Comparison of ENCODE assay signal across 20 cellular contexts in the genomic region with DNA sequence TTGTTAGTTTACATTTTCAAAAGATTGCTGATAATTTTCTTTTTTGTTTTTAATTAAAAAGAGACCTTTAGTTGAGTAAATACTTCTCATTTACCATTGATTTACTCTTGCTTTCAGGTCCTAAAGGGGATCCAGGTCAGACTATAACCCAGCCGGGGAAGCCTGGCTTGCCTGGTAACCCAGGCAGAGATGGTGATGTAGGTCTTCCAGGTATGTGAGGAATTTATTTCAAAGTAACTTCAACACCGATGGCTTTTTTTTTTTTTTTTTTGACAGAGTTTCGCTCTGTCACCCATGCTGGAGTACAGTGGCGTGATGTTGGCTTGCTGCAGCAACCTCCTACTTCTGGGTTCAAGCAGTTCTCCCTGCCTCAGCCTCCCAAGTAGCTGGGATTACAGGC.
DNase-seq lines count a peak whose midpoint lies in the region; ATAC-seq lines count a peak whose summit lies in the region.
"Had no signal": no experiment of that assay in that cellular context is flagged by ENCODE, and none has a peak within 500 bp of the region (broad histone marks: within the 10 kb centered on the region; RNA-seq: fewer than 3 reads in every experiment).

No MANE protein-coding gene starts in this region.

- H3K27ac ChIP-seq in aorta (ENCODE audit: low read depth in 1 of 2, low read length in 2 of 2): no peak overlapping the region
- H3K27ac ChIP-seq: HL-60 had no signal

- intact Hi-C loops in aorta (cut with DNase I): no loop called here
- intact Hi-C loops in Right ventricle myocardium superior (cut with DNase I): no loop called here

- H3K9me3 ChIP-seq in aorta (ENCODE audit: control insufficient read depth, low read length): no peaks in the 10 kb centered on the region

- no peaks in the 10 kb centered on the region for H3K4me1 Mint-ChIP-seq in naive thymus-derived CD8-positive, alpha-beta T cell

- no peak overlapping the region for H3K27ac Mint-ChIP-seq in naive thymus-derived CD8-positive, alpha-beta T cell
- H3K27ac Mint-ChIP-seq: CD4-positive, alpha-beta T cell had no signal

- peaks cover 0 to 2% (median 0%) of the 10 kb centered on the region in 5 donors for H3K27me3 Mint-ChIP-seq in naive thymus-derived CD8-positive, alpha-beta T cell
- H3K27me3 Mint-ChIP-seq: CD4-positive, alpha-beta T cell had no signal

- no peak overlapping the region for H3K4me3 Mint-ChIP-seq in naive thymus-derived CD8-positive, alpha-beta T cell
- H3K4me3 Mint-ChIP-seq: CD4-positive, alpha-beta T cell had no signal

- no peaks in the 10 kb centered on the region; the same call in 1 of the 2 replicates for H3K36me3 ChIP-seq in H7 (replicated peaks; ENCODE audit: control insufficient read depth, insufficient read depth, low read length)
- no peaks in the 10 kb centered on the region for H3K36me3 ChIP-seq in aorta (ENCODE audit: control insufficient read depth in 1 of 2, insufficient read depth in 2 of 2, low read length in 1 of 2)

- ATAC-seq in aorta (ENCODE audit: low FRiP score) (no peak), Right ventricle myocardium superior (ENCODE audit: poor library complexity) (no peak)
- no peak for ATAC-seq in naive thymus-derived CD8-positive, alpha-beta T cell
- ATAC-seq: GM12878, Panc1, SK-N-SH treated with all-trans-retinoic acid at 6 μM for 48 hours had no signal

- POLR2A ChIA-PET in naive thymus-derived CD8-positive, alpha-beta T cell (lab: Charles Lee): no interaction called here

- no peaks in the 10 kb centered on the region for H3K4me1 ChIP-seq in aorta (ENCODE audit: control insufficient read depth in 1 of 2, insufficient read depth in 2 of 2, low read length in 2 of 2)

- WGBS in aorta, 2 donors: 78 to 79% methylated on average over 4 of the region's 4 CpGs

- H3K27me3 ChIP-seq in H7 (ENCODE audit: control insufficient read depth, insufficient read depth, low read length) (no peaks in the 10 kb centered on the region), aorta (ENCODE audit: control insufficient read depth in 1 of 2, insufficient read depth in 2 of 2, low read length in 1 of 2) (no peaks in the 10 kb centered on the region)

- peaks cover 0 to 2% (median 0%) of the 10 kb centered on the region in 9 donors for H3K9me3 Mint-ChIP-seq in naive thymus-derived CD8-positive, alpha-beta T cell
- H3K9me3 Mint-ChIP-seq: CD4-positive, alpha-beta T cell had no signal

- H3K4me3 ChIP-seq in H7 (ENCODE audit: insufficient read depth, low read depth, low read length) (no peak overlapping the region), aorta (ENCODE audit: low read length in 2 of 2) (no peak overlapping the region)
- H3K4me3 ChIP-seq: GM12878 had no signal

- H3K36me3 Mint-ChIP-seq in naive thymus-derived CD8-positive, alpha-beta T cell: no peaks in the 10 kb centered on the region

- peak; percentile 2 for DNase-seq in H7
- peak; percentile 24 for DNase-seq in astrocyte of the hippocampus (ENCODE audit: low read depth, low spot score)
- DNase-seq in islet precursor cell: peak; percentile 85
- no peak for DNase-seq in inferior parietal cortex (ENCODE audit: extremely low spot score)
- no peak for DNase-seq in aorta
- DNase-seq in Right ventricle myocardium superior: no peak
- no peak for DNase-seq in naive thymus-derived CD8-positive, alpha-beta T cell
- DNase-seq: CD4-positive, alpha-beta T cell; COR-L47; DMS79; KBM-7; NCI-H1092 treated with DMSO at 0.1 percent for 48 hours; NCI-H1436 treated with DMSO at 0.1 percent for 48 hours; NCI-H1930; NCI-H510A; NK-92 treated with Interleukin-12 subunit alpha and Interleukin-12 subunit beta, amount 100 ng/mL, for 24 hours had no signal

Comparison
In these comparisons a context has a peak if more than half of its experiments do, and no peak if none do; other contexts are left out.
1. DNase-seq: peak in H7 (single experiment), astrocyte of the hippocampus (single experiment) and islet precursor cell (single experiment); none in inferior parietal cortex (single experiment), aorta (0 of 2), Right ventricle myocardium superior (single experiment) and naive thymus-derived CD8-positive, alpha-beta T cell (0 of 10).